ENCODE assay signal across 27 cellular contexts in genomic region chr4:171727185-171727584, GRCh38.
"Had no signal": no experiment of that assay in that cellular context is flagged by ENCODE, and none has a peak within 500 bp of the region (broad histone marks: within the 10 kb centered on the region; RNA-seq: fewer than 3 reads in every experiment).

No MANE protein-coding gene starts in this region.

- ATAC-seq: effector memory CD8-positive, alpha-beta T cell; esophagus mucosa; foreskin keratinocyte; gastrocnemius medialis; gastroesophageal sphincter; heart left ventricle; heart right ventricle had no signal

- FAIRE-seq: colon, endometrium, endothelial cell of umbilical vein had no signal

- DNase-seq: colonic mucosa; cortex of kidney; dermis blood vessel endothelial cell; dorsolateral prefrontal cortex; effector CD4-positive, alpha-beta T cell; effector CD8-positive, alpha-beta T cell; effector memory CD4-positive, alpha-beta T cell; effector memory CD8-positive, alpha-beta T cell; endodermal cell; erythroblast; esophagus squamous epithelium; foreskin fibroblast; foreskin keratinocyte; foreskin melanocyte; gastrocnemius medialis; glutamatergic neuron; head of caudate nucleus; heart left ventricle; heart right ventricle had no signal

- H3K9me3 ChIP-seq: colonic mucosa had no signal

- H3K27ac ChIP-seq: colonic mucosa, coronary artery, dorsolateral prefrontal cortex, epithelial cell of prostate, esophagus muscularis mucosa, esophagus squamous epithelium, foreskin keratinocyte, gastrocnemius medialis, gastroesophageal sphincter, heart left ventricle, heart right ventricle had no signal

- H3K4me1 ChIP-seq: colonic mucosa, esophagus muscularis mucosa, esophagus squamous epithelium, foreskin keratinocyte, gastrocnemius medialis, gastroesophageal sphincter, heart left ventricle, heart right ventricle had no signal

- H3K4me3 ChIP-seq: colonic mucosa, coronary artery, dorsolateral prefrontal cortex, esophagus muscularis mucosa, esophagus squamous epithelium, gastrocnemius medialis, gastroesophageal sphincter, heart left ventricle, heart right ventricle had no signal

- H3K36me3 ChIP-seq: colonic mucosa, esophagus muscularis mucosa, esophagus squamous epithelium, gastrocnemius medialis, gastroesophageal sphincter, heart left ventricle, heart right ventricle had no signal

- H3K27me3 ChIP-seq: colonic mucosa, dorsolateral prefrontal cortex, esophagus muscularis mucosa, esophagus squamous epithelium, foreskin keratinocyte, gastrocnemius medialis, gastroesophageal sphincter, heart left ventricle, heart right ventricle had no signal
